Comparison of ENCODE assay signal across 1 cellular context in the genomic region with DNA sequence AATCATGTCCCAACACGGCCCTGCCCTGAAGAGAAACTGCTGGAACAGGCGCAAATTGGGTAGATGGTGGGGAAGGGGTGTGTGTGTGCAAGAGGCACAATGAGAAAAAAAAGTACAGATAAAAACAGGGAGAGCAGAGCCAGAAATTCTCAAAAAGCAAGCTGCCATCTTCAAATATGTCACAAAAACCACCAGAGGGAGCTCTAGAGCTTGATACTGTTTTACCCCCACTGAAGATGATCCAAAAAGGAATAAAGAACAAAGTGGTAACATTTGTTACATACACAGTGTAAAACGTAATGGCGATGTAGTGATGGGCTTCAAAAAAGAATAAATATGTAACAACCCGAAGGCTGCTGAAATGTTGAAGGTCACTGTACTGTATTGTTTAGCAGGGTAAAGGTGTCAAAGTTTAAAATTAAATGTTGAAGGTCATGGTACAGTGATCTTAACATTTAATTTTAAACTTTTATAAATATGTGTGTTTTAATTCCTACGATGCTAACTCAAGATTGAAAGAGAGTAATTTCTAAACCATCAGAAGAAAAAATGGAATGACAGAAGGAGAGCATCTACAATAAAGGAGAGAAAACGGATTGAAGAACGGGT.
TF ChIP-seq lines count a peak whose summit lies in the region.

No MANE protein-coding gene starts in this region.

TF ChIP-seq in K562, 482 proteins besides CTCF, POLR2A, EP300 and RAD21 (continued from another document):
- TF ChIP-seq, protein P1, sequence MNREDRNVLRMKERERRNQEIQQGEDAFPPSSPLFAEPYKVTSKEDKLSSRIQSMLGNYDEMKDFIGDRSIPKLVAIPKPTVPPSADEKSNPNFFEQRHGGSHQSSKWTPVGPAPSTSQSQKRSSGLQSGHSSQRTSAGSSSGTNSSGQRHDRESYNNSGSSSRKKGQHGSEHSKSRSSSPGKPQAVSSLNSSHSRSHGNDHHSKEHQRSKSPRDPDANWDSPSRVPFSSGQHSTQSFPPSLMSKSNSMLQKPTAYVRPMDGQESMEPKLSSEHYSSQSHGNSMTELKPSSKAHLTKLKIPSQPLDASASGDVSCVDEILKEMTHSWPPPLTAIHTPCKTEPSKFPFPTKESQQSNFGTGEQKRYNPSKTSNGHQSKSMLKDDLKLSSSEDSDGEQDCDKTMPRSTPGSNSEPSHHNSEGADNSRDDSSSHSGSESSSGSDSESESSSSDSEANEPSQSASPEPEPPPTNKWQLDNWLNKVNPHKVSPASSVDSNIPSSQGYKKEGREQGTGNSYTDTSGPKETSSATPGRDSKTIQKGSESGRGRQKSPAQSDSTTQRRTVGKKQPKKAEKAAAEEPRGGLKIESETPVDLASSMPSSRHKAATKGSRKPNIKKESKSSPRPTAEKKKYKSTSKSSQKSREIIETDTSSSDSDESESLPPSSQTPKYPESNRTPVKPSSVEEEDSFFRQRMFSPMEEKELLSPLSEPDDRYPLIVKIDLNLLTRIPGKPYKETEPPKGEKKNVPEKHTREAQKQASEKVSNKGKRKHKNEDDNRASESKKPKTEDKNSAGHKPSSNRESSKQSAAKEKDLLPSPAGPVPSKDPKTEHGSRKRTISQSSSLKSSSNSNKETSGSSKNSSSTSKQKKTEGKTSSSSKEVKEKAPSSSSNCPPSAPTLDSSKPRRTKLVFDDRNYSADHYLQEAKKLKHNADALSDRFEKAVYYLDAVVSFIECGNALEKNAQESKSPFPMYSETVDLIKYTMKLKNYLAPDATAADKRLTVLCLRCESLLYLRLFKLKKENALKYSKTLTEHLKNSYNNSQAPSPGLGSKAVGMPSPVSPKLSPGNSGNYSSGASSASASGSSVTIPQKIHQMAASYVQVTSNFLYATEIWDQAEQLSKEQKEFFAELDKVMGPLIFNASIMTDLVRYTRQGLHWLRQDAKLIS (CRISPR knock-in tag; IDR thresholded peaks at IDR 0.05), result no peak
- TF ChIP-seq ZNF507 (tag; conservative IDR thresholded peaks at IDR 0.05) (no peak), HDGF (IDR thresholded peaks at IDR 0.05) (no peak), TARDBP (IDR thresholded peaks at IDR 0.05) (no peak), SMC3 (conservative IDR thresholded peaks at IDR 0.05; ENCODE audit: insufficient read depth, low read depth, low read length) (peak; percentile 40; the same call in 1 of the 2 replicates), POLR3A (IDR thresholded peaks at IDR 0.05; ENCODE audit: borderline replicate concordance, extremely low read depth, insufficient read depth, insufficient read length) (no peak), SP1 (CRISPR knock-in tag; IDR thresholded peaks at IDR 0.05) (peak; percentile 34; the same call in 1 of the 2 replicates)
- TF ChIP-seq, protein P2, sequence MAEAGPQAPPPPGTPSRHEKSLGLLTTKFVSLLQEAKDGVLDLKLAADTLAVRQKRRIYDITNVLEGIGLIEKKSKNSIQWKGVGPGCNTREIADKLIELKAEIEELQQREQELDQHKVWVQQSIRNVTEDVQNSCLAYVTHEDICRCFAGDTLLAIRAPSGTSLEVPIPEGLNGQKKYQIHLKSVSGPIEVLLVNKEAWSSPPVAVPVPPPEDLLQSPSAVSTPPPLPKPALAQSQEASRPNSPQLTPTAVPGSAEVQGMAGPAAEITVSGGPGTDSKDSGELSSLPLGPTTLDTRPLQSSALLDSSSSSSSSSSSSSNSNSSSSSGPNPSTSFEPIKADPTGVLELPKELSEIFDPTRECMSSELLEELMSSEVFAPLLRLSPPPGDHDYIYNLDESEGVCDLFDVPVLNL (CRISPR knock-in tag; IDR thresholded peaks at IDR 0.05; ENCODE audit: low read depth), result no peak
- TF ChIP-seq, protein P3, sequence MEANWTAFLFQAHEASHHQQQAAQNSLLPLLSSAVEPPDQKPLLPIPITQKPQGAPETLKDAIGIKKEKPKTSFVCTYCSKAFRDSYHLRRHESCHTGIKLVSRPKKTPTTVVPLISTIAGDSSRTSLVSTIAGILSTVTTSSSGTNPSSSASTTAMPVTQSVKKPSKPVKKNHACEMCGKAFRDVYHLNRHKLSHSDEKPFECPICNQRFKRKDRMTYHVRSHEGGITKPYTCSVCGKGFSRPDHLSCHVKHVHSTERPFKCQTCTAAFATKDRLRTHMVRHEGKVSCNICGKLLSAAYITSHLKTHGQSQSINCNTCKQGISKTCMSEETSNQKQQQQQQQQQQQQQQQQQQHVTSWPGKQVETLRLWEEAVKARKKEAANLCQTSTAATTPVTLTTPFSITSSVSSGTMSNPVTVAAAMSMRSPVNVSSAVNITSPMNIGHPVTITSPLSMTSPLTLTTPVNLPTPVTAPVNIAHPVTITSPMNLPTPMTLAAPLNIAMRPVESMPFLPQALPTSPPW (CRISPR knock-in tag; IDR thresholded peaks at IDR 0.05), result no peak
- TF ChIP-seq, protein P4, sequence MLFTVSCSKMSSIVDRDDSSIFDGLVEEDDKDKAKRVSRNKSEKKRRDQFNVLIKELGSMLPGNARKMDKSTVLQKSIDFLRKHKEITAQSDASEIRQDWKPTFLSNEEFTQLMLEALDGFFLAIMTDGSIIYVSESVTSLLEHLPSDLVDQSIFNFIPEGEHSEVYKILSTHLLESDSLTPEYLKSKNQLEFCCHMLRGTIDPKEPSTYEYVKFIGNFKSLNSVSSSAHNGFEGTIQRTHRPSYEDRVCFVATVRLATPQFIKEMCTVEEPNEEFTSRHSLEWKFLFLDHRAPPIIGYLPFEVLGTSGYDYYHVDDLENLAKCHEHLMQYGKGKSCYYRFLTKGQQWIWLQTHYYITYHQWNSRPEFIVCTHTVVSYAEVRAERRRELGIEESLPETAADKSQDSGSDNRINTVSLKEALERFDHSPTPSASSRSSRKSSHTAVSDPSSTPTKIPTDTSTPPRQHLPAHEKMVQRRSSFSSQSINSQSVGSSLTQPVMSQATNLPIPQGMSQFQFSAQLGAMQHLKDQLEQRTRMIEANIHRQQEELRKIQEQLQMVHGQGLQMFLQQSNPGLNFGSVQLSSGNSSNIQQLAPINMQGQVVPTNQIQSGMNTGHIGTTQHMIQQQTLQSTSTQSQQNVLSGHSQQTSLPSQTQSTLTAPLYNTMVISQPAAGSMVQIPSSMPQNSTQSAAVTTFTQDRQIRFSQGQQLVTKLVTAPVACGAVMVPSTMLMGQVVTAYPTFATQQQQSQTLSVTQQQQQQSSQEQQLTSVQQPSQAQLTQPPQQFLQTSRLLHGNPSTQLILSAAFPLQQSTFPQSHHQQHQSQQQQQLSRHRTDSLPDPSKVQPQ (CRISPR knock-in tag; IDR thresholded peaks at IDR 0.05; ENCODE audit: borderline replicate concordance), result no peak
